19 cellular contexts compared by ENCODE assay signal in the genomic region with DNA sequence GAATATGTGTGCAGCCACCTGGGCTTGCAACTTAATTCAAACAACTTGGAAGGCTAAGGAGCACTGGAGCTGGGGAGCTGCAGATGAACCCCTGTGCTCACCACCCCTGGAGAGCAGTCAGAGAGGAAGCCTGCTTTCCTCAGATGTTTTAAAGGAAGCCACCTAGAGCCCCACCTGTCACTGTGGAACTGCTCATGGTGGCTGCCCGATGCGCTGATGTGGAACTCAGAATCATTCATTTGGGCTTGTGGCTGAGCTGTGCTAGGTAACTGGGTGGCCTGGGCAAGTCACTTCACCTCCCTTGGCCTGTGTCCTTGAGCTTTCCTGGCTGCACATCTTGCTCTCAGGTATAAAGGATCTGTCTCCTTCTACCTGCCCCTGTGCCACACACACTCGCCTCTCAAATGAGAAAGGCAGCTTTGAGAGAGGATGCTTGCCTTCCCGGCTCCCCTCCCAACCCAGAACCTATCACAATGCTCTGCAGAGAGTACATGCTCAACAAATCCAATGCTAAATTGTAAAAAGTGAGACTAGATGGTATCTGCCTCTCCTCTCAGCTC. TPM values are rescaled to one million over a fixed set of nuclear protein-coding genes. Genes with fewer than 3 reads are reported as not detected.
A peak's percentile ranks its signal among the peaks of the same experiment; 100 is the strongest.
DNase-seq lines count a peak whose midpoint lies in the region; ATAC-seq, FAIRE-seq and TF ChIP-seq lines count a peak whose summit lies in the region.
"Had no signal": no experiment of that assay in that cellular context is flagged by ENCODE, and none has a peak within 500 bp of the region (broad histone marks: within the 10 kb centered on the region; RNA-seq: fewer than 3 reads in every experiment).

No MANE protein-coding gene starts in this region.

- no peak for TF ChIP-seq CTCF in kidney (IDR thresholded peaks at IDR 0.05; ENCODE audit: borderline replicate concordance, extremely low read depth, insufficient read depth)

- no peak for FAIRE-seq in kidney (lab: Jason Lieb, UNC)

- H3K9me3 Mint-ChIP-seq in stimulated activated naive B cell treated with anti-CD40 and anti-IgM and Interleukin-4, amounts not matched to agents 10 μg/mL and 1 μg/mL and 100 μg/mL, for 72 hours: no peaks in the 10 kb centered on the region
- H3K9me3 Mint-ChIP-seq: activated CD8-positive, alpha-beta T cell treated with anti-CD3 and anti-CD28 coated beads for 36 hours; activated naive CD8-positive, alpha-beta T cell treated with anti-CD3 and anti-CD28 coated beads, Interleukin-2, amount 10 ng/mL, durations not matched to agents 7 days and 5 days had no signal

- H3K36me3 ChIP-seq in esophagus (ENCODE audit: control insufficient read depth in 2 of 2, insufficient read depth in 2 of 2, low read length in 1 of 2) (no peaks in the 10 kb centered on the region), MG63 (no peaks in the 10 kb centered on the region), kidney (ENCODE audit: control insufficient read depth in 1 of 2, insufficient read depth in 2 of 2, low read length in 2 of 2) (no peaks in the 10 kb centered on the region)
- H3K36me3 ChIP-seq: sigmoid colon had no signal

- no peaks in the 10 kb centered on the region for H3K27me3 Mint-ChIP-seq in stimulated activated naive B cell treated with anti-CD40 and anti-IgM and Interleukin-4, amounts not matched to agents 10 μg/mL and 1 μg/mL and 100 μg/mL, for 72 hours

- H3K36me3 Mint-ChIP-seq in stimulated activated naive B cell treated with anti-CD40 and anti-IgM and Interleukin-4, amounts not matched to agents 10 μg/mL and 1 μg/mL and 100 μg/mL, for 72 hours: peaks cover 53 to 62% of the 10 kb centered on the region in 2 donors
- H3K36me3 Mint-ChIP-seq: activated naive CD8-positive, alpha-beta T cell treated with anti-CD3 and anti-CD28 coated beads, Interleukin-2, amount 10 ng/mL, durations not matched to agents 7 days and 5 days had no signal

- peak overlapping the region; percentile 88 for H3K27ac Mint-ChIP-seq in stimulated activated naive B cell treated with anti-CD40 and anti-IgM and Interleukin-4, amounts not matched to agents 10 μg/mL and 1 μg/mL and 100 μg/mL, for 72 hours
- H3K27ac Mint-ChIP-seq: activated CD8-positive, alpha-beta T cell treated with anti-CD3 and anti-CD28 coated beads for 36 hours; activated naive CD8-positive, alpha-beta T cell treated with anti-CD3 and anti-CD28 coated beads, Interleukin-2, amount 10 ng/mL, durations not matched to agents 7 days and 5 days had no signal

- peak overlapping the region; percentile 9 for H3K4me3 Mint-ChIP-seq in stimulated activated naive B cell treated with anti-CD40 and anti-IgM and Interleukin-4, amounts not matched to agents 10 μg/mL and 1 μg/mL and 100 μg/mL, for 72 hours
- H3K4me3 Mint-ChIP-seq: activated CD8-positive, alpha-beta T cell treated with anti-CD3 and anti-CD28 coated beads for 36 hours; activated naive CD8-positive, alpha-beta T cell treated with anti-CD3 and anti-CD28 coated beads, Interleukin-2, amount 10 ng/mL, durations not matched to agents 7 days and 5 days had no signal

- WGBS in esophagus, 2 donors: 54 to 56% methylated on average over 4 of the region's 4 CpGs

- H3K4me1 Mint-ChIP-seq in stimulated activated naive B cell treated with anti-CD40 and anti-IgM and Interleukin-4, amounts not matched to agents 10 μg/mL and 1 μg/mL and 100 μg/mL, for 72 hours: peaks cover 79 to 97% of the 10 kb centered on the region in 2 donors

- H3K27ac ChIP-seq in esophagus (ENCODE audit: low read depth in 2 of 2, low read length in 1 of 2): peak overlapping the region; percentile 61 to 86
- H3K27ac ChIP-seq in kidney (ENCODE audit: low read depth in 2 of 2, low read length in 2 of 2): no peak overlapping the region
- H3K27ac ChIP-seq: epithelial cell of prostate, GM23248, sigmoid colon had no signal

- H3K27me3 ChIP-seq in esophagus (ENCODE audit: control insufficient read depth in 1 of 2, insufficient read depth in 2 of 2, low read length in 2 of 2) (no peaks in the 10 kb centered on the region), MG63 (no peaks in the 10 kb centered on the region)
- H3K27me3 ChIP-seq: sigmoid colon had no signal

- intact Hi-C loops in kidney (cut with DNase I): no loop called here

- H3K4me1 ChIP-seq in esophagus (ENCODE audit: control insufficient read depth in 2 of 2, insufficient read depth in 2 of 2, low read length in 1 of 2) (peaks cover 4 to 17% of the 10 kb centered on the region in 2 donors), kidney (ENCODE audit: control insufficient read depth in 1 of 2, insufficient read depth in 1 of 2, low read depth in 1 of 2, low read length in 2 of 2) (no peaks in the 10 kb centered on the region)

- H3K9me3 ChIP-seq in esophagus (ENCODE audit: control insufficient read depth in 2 of 2, insufficient read depth in 1 of 2, low read depth in 1 of 2, low read length in 1 of 2) (no peaks in the 10 kb centered on the region), MG63 (no peaks in the 10 kb centered on the region), kidney (ENCODE audit: control insufficient read depth in 1 of 2, low read length in 2 of 2) (no peaks in the 10 kb centered on the region)
- H3K9me3 ChIP-seq: sigmoid colon had no signal

- DNase-seq in stimulated activated naive B cell treated with anti-CD40 and anti-IgM and Interleukin-4, amounts not matched to agents 10 μg/mL and 1 μg/mL and 100 μg/mL, for 72 hours: no peak
- DNase-seq in activated effector memory CD4-positive, alpha-beta T cell treated with anti-CD3 and anti-CD28 coated beads, Interleukin-2, amount 50 U/mL, for 16 hours: no peak
- DNase-seq in MG63 (no peak), kidney (no peak), NCI-H1105 treated with DMSO at 0.1 percent for 48 hours (lab: John Stamatoyannopoulos, UW) (no peak)
- DNase-seq: activated CD8-positive, alpha-beta T cell treated with anti-CD3 and anti-CD28 coated beads for 36 hours; activated naive CD8-positive, alpha-beta T cell treated with anti-CD3 and anti-CD28 coated beads, Interleukin-2, amount 10 ng/mL, durations not matched to agents 7 days and 5 days; activated T-cell treated with anti-CD3 and anti-CD28 coated beads, Interleukin-2, amount 50 U/mL, for 48 hours; Caco-2; dermis blood vessel endothelial cell; EL; GM23248; NCI-H69; sigmoid colon had no signal

- no peak overlapping the region for H3K9ac ChIP-seq in kidney (ENCODE audit: low read length in 2 of 2)
- H3K9ac ChIP-seq: GM23248 had no signal

- ATAC-seq in GM18868 (IDR thresholded peaks at IDR 0.05; ENCODE audit: unreplicated experiment): peak; percentile 23
- peak; percentile 30 for ATAC-seq in HG02852 (IDR thresholded peaks at IDR 0.05; ENCODE audit: unreplicated experiment)
- peak in 1 of 2 donors; percentile 8 for ATAC-seq in stimulated activated naive B cell treated with anti-CD40 and anti-IgM and Interleukin-4, amounts not matched to agents 10 μg/mL and 1 μg/mL and 100 μg/mL, for 72 hours (replicated peaks)
- ATAC-seq: activated CD8-positive, alpha-beta T cell treated with anti-CD3 and anti-CD28 coated beads for 36 hours had no signal

- H3K4me3 ChIP-seq in esophagus (ENCODE audit: low read depth in 1 of 2, low read length in 2 of 2) (no peak overlapping the region), MG63 (no peak overlapping the region), kidney (ENCODE audit: low read length in 2 of 2) (no peak overlapping the region)
- H3K4me3 ChIP-seq: GM23248, sigmoid colon had no signal

RNA-seq across cellular contexts. Expression of gene BCL11A, which starts 41.3 kb away (rescaled TPM):
- polyA plus RNA-seq in esophagus (10 to 100 TPM in 1 of 2 donors, 1 to 10 TPM in 1; 8.6 to 25.5 TPM), kidney (ENCODE audit: insufficient read depth, low read depth, low replicate concordance) (1.4 TPM)
- total RNA-seq in MG63 (2014; rRNA removed; shearing (Covaris generic); ENCODE audit: low replicate concordance): not detected in 2 replicates
- total RNA-seq in kidney: 8.7 TPM
- total RNA-seq: HT-29 had no signal

Comparison
In these comparisons a context has a peak if more than half of its experiments do, and no peak if none do; other contexts are left out.
1. H3K27ac ChIP-seq: peak in esophagus (2 of 2); none in kidney (0 of 2).